In the genomic region with DNA sequence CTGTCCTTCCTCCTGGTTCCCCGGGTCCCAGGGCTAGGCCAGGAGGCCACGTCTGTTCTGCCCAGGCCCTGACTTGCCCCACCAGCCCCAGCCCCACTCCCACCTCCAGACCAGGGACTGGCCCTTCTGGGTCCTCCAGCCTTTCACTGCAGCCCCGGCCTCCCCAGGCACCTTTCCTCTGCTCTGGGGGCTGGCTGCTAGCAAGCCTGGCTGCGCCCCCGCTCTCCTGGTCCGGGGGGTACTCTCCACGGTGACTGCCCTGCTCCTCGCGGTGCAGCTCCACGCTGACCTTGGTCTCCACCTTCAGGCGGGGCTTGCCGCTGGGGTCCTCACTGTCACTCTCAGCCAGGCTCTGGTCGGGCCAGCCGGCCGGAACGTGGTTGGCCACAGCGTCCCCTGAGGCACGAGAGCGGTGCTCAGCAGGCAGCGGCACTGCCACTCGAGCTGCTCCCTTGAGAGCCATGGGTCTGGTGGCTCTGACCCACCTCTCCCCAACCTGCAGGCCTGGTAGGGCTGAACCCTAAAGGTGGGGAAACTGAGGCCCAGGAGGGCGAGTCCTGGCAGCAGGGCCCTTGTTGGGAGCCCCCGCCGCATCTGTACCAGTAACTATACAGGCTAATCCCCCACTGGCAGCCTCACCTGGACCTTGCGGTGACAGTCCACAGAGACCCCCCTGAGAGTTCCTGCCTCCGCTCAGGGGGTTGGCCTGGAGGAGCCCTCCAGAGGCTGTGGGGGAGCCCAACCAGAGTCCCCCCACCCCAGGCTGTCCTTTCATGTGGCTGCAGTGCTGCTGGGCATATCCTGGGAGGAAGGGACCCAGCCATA, we compare ENCODE assay signal across 1 cellular context.
A peak's percentile ranks its signal among the peaks of the same experiment; 100 is the strongest.
TF ChIP-seq lines count a peak whose summit lies in the region.

No MANE protein-coding gene starts in this region.

TF ChIP-seq in GM12878, 131 proteins besides CTCF, POLR2A, EP300 and RAD21:
- TF ChIP-seq, protein P1, sequence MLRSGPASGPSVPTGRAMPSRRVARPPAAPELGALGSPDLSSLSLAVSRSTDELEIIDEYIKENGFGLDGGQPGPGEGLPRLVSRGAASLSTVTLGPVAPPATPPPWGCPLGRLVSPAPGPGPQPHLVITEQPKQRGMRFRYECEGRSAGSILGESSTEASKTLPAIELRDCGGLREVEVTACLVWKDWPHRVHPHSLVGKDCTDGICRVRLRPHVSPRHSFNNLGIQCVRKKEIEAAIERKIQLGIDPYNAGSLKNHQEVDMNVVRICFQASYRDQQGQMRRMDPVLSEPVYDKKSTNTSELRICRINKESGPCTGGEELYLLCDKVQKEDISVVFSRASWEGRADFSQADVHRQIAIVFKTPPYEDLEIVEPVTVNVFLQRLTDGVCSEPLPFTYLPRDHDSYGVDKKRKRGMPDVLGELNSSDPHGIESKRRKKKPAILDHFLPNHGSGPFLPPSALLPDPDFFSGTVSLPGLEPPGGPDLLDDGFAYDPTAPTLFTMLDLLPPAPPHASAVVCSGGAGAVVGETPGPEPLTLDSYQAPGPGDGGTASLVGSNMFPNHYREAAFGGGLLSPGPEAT (IDR thresholded peaks at IDR 0.05; ENCODE audit: low read depth), result no peak
- 0 out of 2 replicates have a peak, but pooled peaks have one; percentile 59 for TF ChIP-seq PAX5 (IDR thresholded peaks at IDR 0.05; ENCODE audit: borderline replicate concordance, low read depth, low read length)
- TF ChIP-seq, protein P2, sequence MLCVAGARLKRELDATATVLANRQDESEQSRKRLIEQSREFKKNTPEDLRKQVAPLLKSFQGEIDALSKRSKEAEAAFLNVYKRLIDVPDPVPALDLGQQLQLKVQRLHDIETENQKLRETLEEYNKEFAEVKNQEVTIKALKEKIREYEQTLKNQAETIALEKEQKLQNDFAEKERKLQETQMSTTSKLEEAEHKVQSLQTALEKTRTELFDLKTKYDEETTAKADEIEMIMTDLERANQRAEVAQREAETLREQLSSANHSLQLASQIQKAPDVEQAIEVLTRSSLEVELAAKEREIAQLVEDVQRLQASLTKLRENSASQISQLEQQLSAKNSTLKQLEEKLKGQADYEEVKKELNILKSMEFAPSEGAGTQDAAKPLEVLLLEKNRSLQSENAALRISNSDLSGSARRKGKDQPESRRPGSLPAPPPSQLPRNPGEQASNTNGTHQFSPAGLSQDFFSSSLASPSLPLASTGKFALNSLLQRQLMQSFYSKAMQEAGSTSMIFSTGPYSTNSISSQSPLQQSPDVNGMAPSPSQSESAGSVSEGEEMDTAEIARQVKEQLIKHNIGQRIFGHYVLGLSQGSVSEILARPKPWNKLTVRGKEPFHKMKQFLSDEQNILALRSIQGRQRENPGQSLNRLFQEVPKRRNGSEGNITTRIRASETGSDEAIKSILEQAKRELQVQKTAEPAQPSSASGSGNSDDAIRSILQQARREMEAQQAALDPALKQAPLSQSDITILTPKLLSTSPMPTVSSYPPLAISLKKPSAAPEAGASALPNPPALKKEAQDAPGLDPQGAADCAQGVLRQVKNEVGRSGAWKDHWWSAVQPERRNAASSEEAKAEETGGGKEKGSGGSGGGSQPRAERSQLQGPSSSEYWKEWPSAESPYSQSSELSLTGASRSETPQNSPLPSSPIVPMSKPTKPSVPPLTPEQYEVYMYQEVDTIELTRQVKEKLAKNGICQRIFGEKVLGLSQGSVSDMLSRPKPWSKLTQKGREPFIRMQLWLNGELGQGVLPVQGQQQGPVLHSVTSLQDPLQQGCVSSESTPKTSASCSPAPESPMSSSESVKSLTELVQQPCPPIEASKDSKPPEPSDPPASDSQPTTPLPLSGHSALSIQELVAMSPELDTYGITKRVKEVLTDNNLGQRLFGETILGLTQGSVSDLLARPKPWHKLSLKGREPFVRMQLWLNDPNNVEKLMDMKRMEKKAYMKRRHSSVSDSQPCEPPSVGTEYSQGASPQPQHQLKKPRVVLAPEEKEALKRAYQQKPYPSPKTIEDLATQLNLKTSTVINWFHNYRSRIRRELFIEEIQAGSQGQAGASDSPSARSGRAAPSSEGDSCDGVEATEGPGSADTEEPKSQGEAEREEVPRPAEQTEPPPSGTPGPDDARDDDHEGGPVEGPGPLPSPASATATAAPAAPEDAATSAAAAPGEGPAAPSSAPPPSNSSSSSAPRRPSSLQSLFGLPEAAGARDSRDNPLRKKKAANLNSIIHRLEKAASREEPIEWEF (IDR thresholded peaks at IDR 0.05; ENCODE audit: insufficient replicate concordance, low read depth, low read length), result no peak
- 0 out of 4 replicates have a peak, but pooled peaks of 1 of the 2 experiments have one; percentile 23 for TF ChIP-seq BHLHE40 (IDR thresholded peaks at IDR 0.05; ENCODE audit: borderline replicate concordance in 1 of 2, low read depth in 2 of 2, low read length in 1 of 2)
- TF ChIP-seq, protein P3, sequence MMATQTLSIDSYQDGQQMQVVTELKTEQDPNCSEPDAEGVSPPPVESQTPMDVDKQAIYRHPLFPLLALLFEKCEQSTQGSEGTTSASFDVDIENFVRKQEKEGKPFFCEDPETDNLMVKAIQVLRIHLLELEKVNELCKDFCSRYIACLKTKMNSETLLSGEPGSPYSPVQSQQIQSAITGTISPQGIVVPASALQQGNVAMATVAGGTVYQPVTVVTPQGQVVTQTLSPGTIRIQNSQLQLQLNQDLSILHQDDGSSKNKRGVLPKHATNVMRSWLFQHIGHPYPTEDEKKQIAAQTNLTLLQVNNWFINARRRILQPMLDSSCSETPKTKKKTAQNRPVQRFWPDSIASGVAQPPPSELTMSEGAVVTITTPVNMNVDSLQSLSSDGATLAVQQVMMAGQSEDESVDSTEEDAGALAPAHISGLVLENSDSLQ (IDR thresholded peaks at IDR 0.05), result 0 out of 2 replicates have a peak, but pooled peaks have one; percentile 11
